In genomic region chr1:66685265-66685664, GRCh38 we compare ENCODE assay signal across 17 cellular contexts.
DNase-seq lines count a peak whose midpoint lies in the region; ATAC-seq and TF ChIP-seq lines count a peak whose summit lies in the region.
"Had no signal": no experiment of that assay in that cellular context is flagged by ENCODE, and none has a peak within 500 bp of the region (broad histone marks: within the 10 kb centered on the region; RNA-seq: fewer than 3 reads in every experiment).

No MANE protein-coding gene starts in this region.

- no peaks in the 10 kb centered on the region for H3K79me2 ChIP-seq in mammary epithelial cell (ENCODE audit: insufficient read depth, low read length)

- no peak overlapping the region for H3K9ac ChIP-seq in mammary epithelial cell (ENCODE audit: insufficient read depth, low read length)
- no peak overlapping the region for H3K9ac ChIP-seq in colonic mucosa (ENCODE audit: low read depth in 2 of 2, low read length in 2 of 2)
- H3K9ac ChIP-seq: BLaER1 had no signal

- TF ChIP-seq POLR2A in breast epithelium (IDR thresholded peaks at IDR 0.05), result no peak

- no peaks in the 10 kb centered on the region for H4K20me1 ChIP-seq in mammary epithelial cell (ENCODE audit: insufficient read depth, low read length)
- H4K20me1 ChIP-seq: BLaER1 had no signal

- no peaks in the 10 kb centered on the region for H3K4me1 ChIP-seq in breast epithelium
- H3K4me1 ChIP-seq in mammary epithelial cell (ENCODE audit: insufficient read depth, low read length), result no peaks in the 10 kb centered on the region
- H3K4me1 ChIP-seq in ascending aorta, result peaks cover 0 to 32% of the 10 kb centered on the region in 2 donors
- H3K4me1 ChIP-seq in colonic mucosa, result no peaks in the 10 kb centered on the region

- in situ Hi-C loops in mammary epithelial cell (cut with MboI; ENCODE audit: low sequenced_read_pairs in 2 of 2), result no loop called here

- H2AFZ ChIP-seq in mammary epithelial cell (ENCODE audit: low read depth, low read length), result no peak overlapping the region
- H2AFZ ChIP-seq: PC-9 had no signal

- DNase-seq in breast epithelium (ENCODE audit: low spot score in 2 of 2), result peak in 1 of 2 donors; percentile 43
- DNase-seq in mammary epithelial cell, result no peak
- DNase-seq in ascending aorta (ENCODE audit: low spot score in 2 of 2), result peak in 1 of 2 donors; percentile 68
- DNase-seq in fibroblast of peridontal ligament (ENCODE audit: extremely low read depth), result peak; percentile 25
- DNase-seq in colonic mucosa, result no peak
- DNase-seq: CD8-positive, alpha-beta T cell; KBM-7; NCI-H1436; NCI-H2029; NCI-H2171; PC-9 had no signal

- ATAC-seq in HG03025 (IDR thresholded peaks at IDR 0.05; ENCODE audit: low FRiP score, unreplicated experiment) (no peak), GM18858 (IDR thresholded peaks at IDR 0.05; ENCODE audit: unreplicated experiment) (no peak), HG02885 (IDR thresholded peaks at IDR 0.05; ENCODE audit: poor library complexity, unreplicated experiment) (no peak)
- ATAC-seq: CD8-positive, alpha-beta T cell had no signal

- no peak for TF ChIP-seq CTCF in breast epithelium (IDR thresholded peaks at IDR 0.05)
- TF ChIP-seq CTCF in mammary epithelial cell (conservative IDR thresholded peaks at IDR 0.05 in 1 of 2, IDR thresholded peaks at IDR 0.05 in 1 of 2; ENCODE audit: extremely low read depth in 1 of 2, insufficient read depth in 1 of 2, low read depth in 1 of 2, low read length in 2 of 2), result no peak
- TF ChIP-seq CTCF in ascending aorta (IDR thresholded peaks at IDR 0.05), result no peak
- no peak for TF ChIP-seq CTCF in colonic mucosa (IDR thresholded peaks at IDR 0.05)

- BruUV-seq in mammary epithelial cell (replicated peaks; lab: Mats Ljungman, UMichigan), result no TSS peak

- dilution Hi-C loops in mammary epithelial cell (cut with HindIII; ENCODE audit: low sequenced_read_pairs), result no loop called here

- H3K4me3 ChIP-seq in breast epithelium (no peak overlapping the region), mammary epithelial cell (replicated peaks in 1 of 3; ENCODE audit: insufficient read depth in 1 of 3, low read depth in 2 of 3, low read length in 3 of 3) (no peak overlapping the region), ascending aorta (no peak overlapping the region), colonic mucosa (no peak overlapping the region)
- H3K4me3 ChIP-seq: BLaER1, HAP-1, PC-9 had no signal

- no peak overlapping the region for H3K4me2 ChIP-seq in mammary epithelial cell (ENCODE audit: insufficient read depth, low read depth, low read length)
- H3K4me2 ChIP-seq: BLaER1, PC-9 had no signal

- H3K36me3 ChIP-seq in breast epithelium (no peaks in the 10 kb centered on the region), mammary epithelial cell (ENCODE audit: insufficient read depth, low read length) (no peaks in the 10 kb centered on the region), ascending aorta (peaks cover 0 to 7% of the 10 kb centered on the region in 2 donors), colonic mucosa (no peaks in the 10 kb centered on the region)
- H3K36me3 ChIP-seq: BLaER1, HAP-1 had no signal

- intact Hi-C loops in breast epithelium (cut with DNase I; ENCODE audit: low total_unique reads), result no loop called here
- intact Hi-C loops in mammary epithelial cell (cut with micrococcal nuclease), result no loop called here
- intact Hi-C loops in ascending aorta (cut with DNase I), result no loop called here
- intact Hi-C loops in colonic mucosa (cut with DNase I), result no loop called here

- H3K27me3 ChIP-seq in breast epithelium, result no peaks in the 10 kb centered on the region
- no peaks in the 10 kb centered on the region for H3K27me3 ChIP-seq in mammary epithelial cell (ENCODE audit: insufficient read depth, low read length)
- no peaks in the 10 kb centered on the region for H3K27me3 ChIP-seq in ascending aorta
- no peaks in the 10 kb centered on the region for H3K27me3 ChIP-seq in colonic mucosa
- H3K27me3 ChIP-seq: BLaER1 had no signal

- H3K9me3 ChIP-seq in breast epithelium (no peaks in the 10 kb centered on the region), mammary epithelial cell (replicated peaks; ENCODE audit: insufficient read depth, low read length) (no peaks in the 10 kb centered on the region), ascending aorta (no peaks in the 10 kb centered on the region), colonic mucosa (no peaks in the 10 kb centered on the region)
- H3K9me3 ChIP-seq: BLaER1, HAP-1 had no signal

- H3K27ac ChIP-seq in breast epithelium, result peak overlapping the region; percentile 11 to 20
- no peak overlapping the region for H3K27ac ChIP-seq in mammary epithelial cell (ENCODE audit: insufficient read depth, low read depth, low read length)
- peak overlapping the region; percentile 55 to 69 for H3K27ac ChIP-seq in ascending aorta
- no peak overlapping the region for H3K27ac ChIP-seq in colonic mucosa
- H3K27ac ChIP-seq: 22Rv1, BLaER1, PC-9 had no signal

- CTCF ChIA-PET in mammary epithelial cell (lab: Charles Lee; ENCODE audit: low non-redundant PET), result no interaction called here

Comparison
In these comparisons a context has a peak if more than half of its experiments do, and no peak if none do; other contexts are left out.
1. H3K27ac ChIP-seq: peak in breast epithelium (2 of 2) and ascending aorta (2 of 2); none in mammary epithelial cell (single experiment) and colonic mucosa (single experiment).